9 cellular contexts compared by ENCODE assay signal in the genomic region with DNA sequence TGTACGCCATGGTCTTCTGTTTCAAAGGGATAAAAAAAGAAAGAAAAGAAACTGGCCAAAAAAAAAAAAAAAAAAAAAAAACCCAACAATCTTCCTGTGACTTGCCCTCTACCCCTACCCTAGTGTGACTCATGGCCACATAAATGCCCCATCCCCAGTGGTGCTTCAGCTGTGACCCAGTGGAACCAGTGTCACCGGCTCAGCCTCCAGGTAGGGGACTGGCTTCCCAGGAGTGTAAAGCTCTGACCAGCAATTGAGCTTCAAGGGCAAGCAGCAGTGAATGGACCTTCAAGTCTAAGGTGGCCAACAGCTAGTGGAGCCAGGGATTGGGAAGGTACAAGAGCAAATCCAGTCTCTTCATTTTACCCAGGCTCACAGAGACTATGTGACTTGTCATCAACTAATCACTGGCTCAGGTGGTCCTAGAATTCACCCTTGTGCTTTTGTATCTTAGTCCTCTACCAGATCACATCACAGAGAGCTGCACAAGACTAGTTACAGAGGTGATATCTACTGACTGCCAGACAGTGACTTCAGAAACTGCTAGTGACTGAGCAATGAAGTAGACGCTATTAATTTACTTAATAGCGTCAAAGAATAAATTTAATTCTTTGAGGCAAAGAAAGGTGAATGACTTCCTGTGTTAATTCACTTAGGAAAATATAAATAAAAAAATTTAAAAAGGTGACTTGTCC. TPM values are rescaled to one million over a fixed set of nuclear protein-coding genes. Genes with fewer than 3 reads are reported as not detected.
A peak's percentile ranks its signal among the peaks of the same experiment; 100 is the strongest.
DNase-seq lines count a peak whose midpoint lies in the region; ATAC-seq and TF ChIP-seq lines count a peak whose summit lies in the region.
"Had no signal": no experiment of that assay in that cellular context is flagged by ENCODE, and none has a peak within 500 bp of the region (broad histone marks: within the 10 kb centered on the region; RNA-seq: fewer than 3 reads in every experiment).

No MANE protein-coding gene starts in this region.

- H3K9me3 Mint-ChIP-seq in activated CD4-positive, alpha-beta T cell treated with anti-CD3 and anti-CD28 coated beads, Interleukin-2, amount 10 ng/mL, durations not matched to agents 24 days and 14 days, result no peaks in the 10 kb centered on the region
- H3K9me3 Mint-ChIP-seq in stimulated activated effector memory CD8-positive, alpha-beta T cell treated with anti-CD3 and anti-CD28 coated beads, Interleukin-12 subunit alpha, Interleukin-12 subunit beta, amount 100 ng/mL, for 72 hours, result no peaks in the 10 kb centered on the region

- peaks cover 30% of the 10 kb centered on the region for H3K4me1 Mint-ChIP-seq in activated CD4-positive, alpha-beta T cell treated with anti-CD3 and anti-CD28 coated beads, Interleukin-2, amount 10 ng/mL, durations not matched to agents 24 days and 14 days
- peaks cover 33% of the 10 kb centered on the region for H3K4me1 Mint-ChIP-seq in stimulated activated effector memory CD8-positive, alpha-beta T cell treated with anti-CD3 and anti-CD28 coated beads, Interleukin-12 subunit alpha, Interleukin-12 subunit beta, amount 100 ng/mL, for 72 hours

- peak overlapping the region; percentile 91 for H3K4me3 Mint-ChIP-seq in activated CD4-positive, alpha-beta T cell treated with anti-CD3 and anti-CD28 coated beads, Interleukin-2, amount 10 ng/mL, durations not matched to agents 24 days and 14 days
- peak overlapping the region; percentile 79 for H3K4me3 Mint-ChIP-seq in stimulated activated effector memory CD8-positive, alpha-beta T cell treated with anti-CD3 and anti-CD28 coated beads, Interleukin-12 subunit alpha, Interleukin-12 subunit beta, amount 100 ng/mL, for 72 hours

- peaks cover 8% of the 10 kb centered on the region for H3K36me3 Mint-ChIP-seq in activated CD4-positive, alpha-beta T cell treated with anti-CD3 and anti-CD28 coated beads, Interleukin-2, amount 10 ng/mL, durations not matched to agents 24 days and 14 days (ENCODE audit: low read depth)
- H3K36me3 Mint-ChIP-seq in stimulated activated effector memory CD8-positive, alpha-beta T cell treated with anti-CD3 and anti-CD28 coated beads, Interleukin-12 subunit alpha, Interleukin-12 subunit beta, amount 100 ng/mL, for 72 hours, result peaks cover 19% of the 10 kb centered on the region

- DNase-seq in activated CD4-positive, alpha-beta T cell treated with anti-CD3 and anti-CD28 coated beads, Interleukin-2, amount 10 ng/mL, durations not matched to agents 24 days and 14 days, result no peak
- DNase-seq in activated CD4-positive, alpha-beta T cell treated with anti-CD3 and anti-CD28 coated beads for 4 hours, result no peak
- DNase-seq in RKO (ENCODE audit: low spot score), result peak; percentile 45
- peak; percentile 52 to 58 for DNase-seq in erythroblast (lab: John Stamatoyannopoulos, UW)
- no peak for DNase-seq in stimulated activated effector memory CD8-positive, alpha-beta T cell treated with anti-CD3 and anti-CD28 coated beads, Interleukin-12 subunit alpha, Interleukin-12 subunit beta, amount 100 ng/mL, for 72 hours (ENCODE audit: low spot score in 2 of 2)
- DNase-seq in NCI-H2107 treated with DMSO at 0.1 percent for 48 hours (lab: John Stamatoyannopoulos, UW; ENCODE audit: unreplicated experiment), result no peak
- DNase-seq in NCI-H2171 (lab: John Stamatoyannopoulos, UW), result no peak
- no peak for DNase-seq in SW 1271 (lab: John Stamatoyannopoulos, UW)
- DNase-seq: kidney glomerular epithelial cell had no signal

- no peak for ATAC-seq in stimulated activated effector memory CD8-positive, alpha-beta T cell treated with anti-CD3 and anti-CD28 coated beads, Interleukin-12 subunit alpha, Interleukin-12 subunit beta, amount 100 ng/mL, for 72 hours

- H3K27ac Mint-ChIP-seq in activated CD4-positive, alpha-beta T cell treated with anti-CD3 and anti-CD28 coated beads, Interleukin-2, amount 10 ng/mL, durations not matched to agents 24 days and 14 days, result peak overlapping the region; percentile 94
- peak overlapping the region; percentile 91 for H3K27ac Mint-ChIP-seq in stimulated activated effector memory CD8-positive, alpha-beta T cell treated with anti-CD3 and anti-CD28 coated beads, Interleukin-12 subunit alpha, Interleukin-12 subunit beta, amount 100 ng/mL, for 72 hours

- TF ChIP-seq POLR2A in erythroblast (IDR thresholded peaks at IDR 0.05; ENCODE audit: low read length), result no peak

- no peaks in the 10 kb centered on the region for H3K27me3 Mint-ChIP-seq in activated CD4-positive, alpha-beta T cell treated with anti-CD3 and anti-CD28 coated beads, Interleukin-2, amount 10 ng/mL, durations not matched to agents 24 days and 14 days

- intact Hi-C loops in activated CD4-positive, alpha-beta T cell treated with anti-CD3 and anti-CD28 coated beads, Interleukin-2, amount 10 ng/mL, durations not matched to agents 24 days and 14 days (cut with micrococcal nuclease), result loop anchor here (10.0 kb wide), 2 partner anchors 414 to 764 kb away; a partner anchor contains a TSS

RNA-seq across cellular contexts. Expression of a gene that starts 1.3 kb away (rescaled TPM):
- total RNA-seq in activated CD4-positive, alpha-beta T cell treated with anti-CD3 and anti-CD28 coated beads, Interleukin-2, amount 10 ng/mL, durations not matched to agents 24 days and 14 days, result 26.2 and 26.5 TPM in 2 replicates

RNA-seq across cellular contexts. Expression of a gene that starts 6.5 kb away (rescaled TPM):
- total RNA-seq in activated CD4-positive, alpha-beta T cell treated with anti-CD3 and anti-CD28 coated beads, Interleukin-2, amount 10 ng/mL, durations not matched to agents 24 days and 14 days, result 20.8 and 25.5 TPM in 2 replicates

Comparison
In these comparisons a context has a peak if more than half of its experiments do, and no peak if none do; other contexts are left out.
1. DNase-seq: peak in RKO (single experiment) and erythroblast (2 of 2); none in activated CD4-positive, alpha-beta T cell treated with anti-CD3 and anti-CD28 coated beads, Interleukin-2, amount 10 ng/mL, durations not matched to agents 24 days and 14 days (single experiment), activated CD4-positive, alpha-beta T cell treated with anti-CD3 and anti-CD28 coated beads for 4 hours (0 of 2), stimulated activated effector memory CD8-positive, alpha-beta T cell treated with anti-CD3 and anti-CD28 coated beads, Interleukin-12 subunit alpha, Interleukin-12 subunit beta, amount 100 ng/mL, for 72 hours (0 of 2), NCI-H2107 treated with DMSO at 0.1 percent for 48 hours (single experiment), NCI-H2171 (single experiment) and SW 1271 (0 of 2).